ENCODE assay signal across 13 cellular contexts in the genomic region with DNA sequence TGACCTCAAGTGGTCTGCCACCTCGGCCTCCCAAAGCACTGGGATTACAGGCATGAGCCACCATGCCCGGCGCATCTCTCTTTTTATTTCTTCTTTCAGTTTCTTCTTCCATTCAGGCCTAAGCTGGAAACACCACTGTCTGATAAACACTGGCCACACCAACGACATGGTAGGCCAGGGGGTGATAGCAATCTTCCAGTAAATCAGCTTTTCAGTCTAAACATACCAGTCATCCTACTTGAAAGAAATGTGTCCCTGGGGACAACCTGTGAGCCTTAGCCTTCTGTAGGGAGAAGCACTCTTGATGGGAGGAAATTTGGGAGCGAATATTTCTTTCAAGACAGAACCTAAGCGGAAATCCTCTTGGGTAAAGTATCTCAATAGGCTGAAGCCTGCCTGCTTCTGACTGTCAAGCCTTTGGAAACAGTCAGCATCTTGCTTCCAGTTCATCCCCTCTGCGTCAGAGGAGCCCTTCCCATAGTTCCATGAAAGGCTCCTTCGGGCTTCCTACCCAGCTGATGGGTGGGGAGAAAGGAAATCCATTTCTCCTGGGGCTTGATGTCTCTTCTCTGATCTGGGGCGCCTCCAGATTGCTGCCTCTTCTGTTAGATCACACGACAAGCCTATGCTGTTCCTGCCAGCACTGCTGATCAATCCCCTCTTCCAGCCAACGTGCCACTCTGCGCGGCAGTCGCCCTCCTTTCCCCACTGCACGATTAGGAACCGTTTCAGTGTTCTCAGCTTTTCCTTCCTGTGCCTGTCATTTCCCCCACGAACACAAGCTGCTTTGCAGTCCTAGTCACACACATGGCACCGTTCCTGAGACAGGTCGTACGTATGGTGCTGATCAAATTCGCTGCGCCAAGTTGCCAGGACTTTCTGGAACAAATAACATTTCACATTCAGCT. TPM values are rescaled to one million over a fixed set of nuclear protein-coding genes. Genes with fewer than 3 reads are reported as not detected.
DNase-seq lines count a peak whose midpoint lies in the region; ATAC-seq and TF ChIP-seq lines count a peak whose summit lies in the region.
"Had no signal": no experiment of that assay in that cellular context is flagged by ENCODE, and none has a peak within 500 bp of the region (broad histone marks: within the 10 kb centered on the region; RNA-seq: fewer than 3 reads in every experiment).

No MANE protein-coding gene starts in this region.

- no peaks in the 10 kb centered on the region for H3K9me3 Mint-ChIP-seq in CD4-positive, alpha-beta memory T cell

- H3K36me3 ChIP-seq in body of pancreas (replicated peaks in 1 of 2; ENCODE audit: insufficient read depth in 1 of 2, low read depth in 2 of 2) (no peaks in the 10 kb centered on the region), heart left ventricle (no peaks in the 10 kb centered on the region), psoas muscle (ENCODE audit: insufficient read depth in 1 of 2, low read depth in 1 of 2) (no peaks in the 10 kb centered on the region), mucosa of descending colon (ENCODE audit: low read depth) (no peaks in the 10 kb centered on the region), adrenal gland (replicated peaks in 1 of 2) (no peaks in the 10 kb centered on the region)
- H3K36me3 ChIP-seq in CD4-positive, alpha-beta memory T cell (ENCODE audit: insufficient read depth, low read length), result no peaks in the 10 kb centered on the region
- H3K36me3 ChIP-seq: neutrophil, Peyer's patch had no signal

- TF ChIP-seq POLR2A in body of pancreas (IDR thresholded peaks at IDR 0.05) (no peak), heart left ventricle (IDR thresholded peaks at IDR 0.05) (no peak), adrenal gland (IDR thresholded peaks at IDR 0.05) (no peak)

- CTCF ChIA-PET in CD4-positive, alpha-beta memory T cell (lab: Charles Lee; ENCODE audit: partially characterized antibody), result no interaction called here

- no peaks in the 10 kb centered on the region for H3K36me3 Mint-ChIP-seq in CD4-positive, alpha-beta memory T cell

- peaks cover 5 to 9% of the 10 kb centered on the region in 2 donors for H3K27me3 Mint-ChIP-seq in CD4-positive, alpha-beta memory T cell

- H3K27ac ChIP-seq in body of pancreas (no peak overlapping the region), heart left ventricle (peak overlapping the region; percentile 56 to 93 (median 86)), psoas muscle (peak overlapping the region; percentile 80), adrenal gland (no peak overlapping the region)
- no peak overlapping the region for H3K27ac ChIP-seq in CD4-positive, alpha-beta memory T cell (ENCODE audit: low read depth, low read length)
- H3K27ac ChIP-seq: neutrophil had no signal

- H3K4me3 ChIP-seq in body of pancreas, result no peak overlapping the region
- peak overlapping the region in 6 of 12 donors; percentile 7 to 30 (median 17) for H3K4me3 ChIP-seq in heart left ventricle
- peak overlapping the region; percentile 50 for H3K4me3 ChIP-seq in psoas muscle
- no peak overlapping the region for H3K4me3 ChIP-seq in mucosa of descending colon
- no peak overlapping the region for H3K4me3 ChIP-seq in adrenal gland
- no peak overlapping the region for H3K4me3 ChIP-seq in CD4-positive, alpha-beta memory T cell (ENCODE audit: low read length in 2 of 2)
- H3K4me3 ChIP-seq: Peyer's patch had no signal

- H3K27ac Mint-ChIP-seq in CD4-positive, alpha-beta memory T cell, result peak overlapping the region in 1 of 7 donors; percentile 48

- TF ChIP-seq CTCF in body of pancreas (IDR thresholded peaks at IDR 0.05) (no peak), heart left ventricle (IDR thresholded peaks at IDR 0.05) (no peak), psoas muscle (IDR thresholded peaks at IDR 0.05) (no peak), mucosa of descending colon (IDR thresholded peaks at IDR 0.05) (no peak), adrenal gland (IDR thresholded peaks at IDR 0.05) (no peak)

- intact Hi-C loops in body of pancreas (cut with DNase I) (no loop called here), heart left ventricle (cut with DNase I) (loop anchor here in 3 of 10 donors (2.0 to 10.0 kb wide), 3 partner anchors 75 to 215 kb away; a partner anchor contains a TSS), psoas muscle (cut with DNase I) (loop anchor here in 1 of 2 donors (2.0 kb wide), 1 partner anchor 211 kb away; a partner anchor contains a TSS), mucosa of descending colon (cut with DNase I, micrococcal nuclease) (no loop called here), adrenal gland (cut with DNase I) (no loop called here)
- intact Hi-C loops in CD4-positive, alpha-beta memory T cell (cut with micrococcal nuclease), result no loop called here

- ATAC-seq in body of pancreas (peak; percentile 57), heart left ventricle (peak; percentile 64 to 90 (median 74)), psoas muscle (peak; percentile 57 to 82 (median 69)), mucosa of descending colon (no peak)

- POLR2A ChIA-PET in CD4-positive, alpha-beta memory T cell (lab: Charles Lee; ENCODE audit: partially characterized antibody), result no interaction called here

- H3K4me1 Mint-ChIP-seq in CD4-positive, alpha-beta memory T cell, result peaks cover 0 to 2% (median 0%) of the 10 kb centered on the region in 4 donors

- 71 to 84% methylated on average over 22 of the region's 22 CpGs for WGBS in body of pancreas, 2 donors
- WGBS in heart left ventricle, 4 donors, result 40 to 64% (median 53%) methylated on average over 22 of the region's 22 CpGs
- 25 to 31% (median 26%) methylated on average over 22 of the region's 22 CpGs for WGBS in psoas muscle, 3 donors
- WGBS in adrenal gland, 4 donors, result 78 to 81% (median 79%) methylated on average over 21 to 22 of the region's 22 CpGs

- peaks cover 13% of the 10 kb centered on the region for H3K4me1 ChIP-seq in body of pancreas
- H3K4me1 ChIP-seq in heart left ventricle, result peaks cover 0 to 60% (median 36%) of the 10 kb centered on the region in 12 donors
- peaks cover 30% of the 10 kb centered on the region for H3K4me1 ChIP-seq in psoas muscle
- H3K4me1 ChIP-seq in mucosa of descending colon (ENCODE audit: low read depth), result peaks cover 28% of the 10 kb centered on the region
- peaks cover 4 to 15% of the 10 kb centered on the region in 2 donors for H3K4me1 ChIP-seq in adrenal gland (replicated peaks in 1 of 2)
- no peaks in the 10 kb centered on the region for H3K4me1 ChIP-seq in CD4-positive, alpha-beta memory T cell (ENCODE audit: insufficient read depth, low read length)

- H3K4me3 Mint-ChIP-seq in CD4-positive, alpha-beta memory T cell, result no peak overlapping the region

- H3K27me3 ChIP-seq in body of pancreas (no peaks in the 10 kb centered on the region), heart left ventricle (no peaks in the 10 kb centered on the region), psoas muscle (ENCODE audit: insufficient read depth in 3 of 3, low read length in 2 of 3) (no peaks in the 10 kb centered on the region), adrenal gland (no peaks in the 10 kb centered on the region)
- H3K27me3 ChIP-seq in CD4-positive, alpha-beta memory T cell (ENCODE audit: insufficient read depth, low read length), result no peaks in the 10 kb centered on the region
- H3K27me3 ChIP-seq: neutrophil, Peyer's patch had no signal

- DNase-seq in AG08395 (ENCODE audit: low spot score), result peak; percentile 48
- no peak for DNase-seq in body of pancreas
- DNase-seq in heart left ventricle, result peak in 4 of 5 donors; percentile 57 to 74 (median 69)
- peak; percentile 37 to 74 for DNase-seq in psoas muscle
- no peak for DNase-seq in mucosa of descending colon
- no peak for DNase-seq in adrenal gland
- DNase-seq in NOMO-1 (lab: John Stamatoyannopoulos, UW; ENCODE audit: unreplicated experiment in 2 of 2), result no peak
- no peak for DNase-seq in CD4-positive, alpha-beta memory T cell
- DNase-seq: GDM1; NCI-H2171; Peyer's patch; stimulated activated CD4-positive, alpha-beta T cell treated with anti-CD3 and anti-CD28 coated beads, Interleukin-2, amount 100 ng/mL, for 24 hours had no signal

- no peaks in the 10 kb centered on the region for H3K9me3 ChIP-seq in body of pancreas
- no peaks in the 10 kb centered on the region for H3K9me3 ChIP-seq in heart left ventricle
- H3K9me3 ChIP-seq in psoas muscle, result no peaks in the 10 kb centered on the region
- H3K9me3 ChIP-seq in mucosa of descending colon, result no peaks in the 10 kb centered on the region
- H3K9me3 ChIP-seq in adrenal gland (replicated peaks in 1 of 3), result no peaks in the 10 kb centered on the region
- no peaks in the 10 kb centered on the region for H3K9me3 ChIP-seq in CD4-positive, alpha-beta memory T cell (ENCODE audit: control insufficient read depth in 1 of 2, low read length in 2 of 2)
- H3K9me3 ChIP-seq: neutrophil, Peyer's patch had no signal

RNA-seq across cellular contexts. Expression of a gene that starts 49.5 kb away (rescaled TPM):
- 10 to 100 TPM; 24.1 to 24.4 TPM for total RNA-seq in body of pancreas
- total RNA-seq in heart left ventricle, result 10 to 100 TPM; 17.2 to 26.5 (median 24.2) TPM
- 10 to 100 TPM in 1 of 2 donors, 1 to 10 TPM in 1; 8.7 to 15.2 TPM for polyA plus RNA-seq in heart left ventricle
- 10 to 100 TPM; 10.4 to 18.5 (median 14.9) TPM for total RNA-seq in psoas muscle
- 10 to 100 TPM in 1 of 3 donors, 1 to 10 TPM in 2; 5.2 to 16.3 (median 8.4) TPM for polyA plus RNA-seq in psoas muscle
- 10 to 100 TPM; 20.9 to 33.6 (median 30.2) TPM for total RNA-seq in mucosa of descending colon
- 10 to 100 TPM; 13.2 to 33.5 (median 22.4) TPM for total RNA-seq in adrenal gland
- polyA plus RNA-seq in adrenal gland, result 10 to 100 TPM in 2 of 3 donors, 1 to 10 TPM in 1; 9.6 to 23.3 (median 14.6) TPM
- total RNA-seq in CD4-positive, alpha-beta memory T cell, result 10 to 100 TPM; 19.9 to 20.0 TPM
- 1 to 10 TPM; 3.1 to 9.0 TPM for polyA plus RNA-seq in CD4-positive, alpha-beta memory T cell

Comparison
In these comparisons a context has a peak if more than half of its experiments do, and no peak if none do; other contexts are left out.
1. DNase-seq: peak in AG08395 (single experiment), heart left ventricle (4 of 5) and psoas muscle (2 of 2); none in body of pancreas (0 of 4), mucosa of descending colon (0 of 3), adrenal gland (0 of 7), NOMO-1 (0 of 2) and CD4-positive, alpha-beta memory T cell (0 of 5).
2. H3K27ac ChIP-seq: peak in heart left ventricle (12 of 12) and psoas muscle (single experiment); none in body of pancreas (0 of 4), adrenal gland (0 of 5) and CD4-positive, alpha-beta memory T cell (single experiment).